In genomic region chr1:50667272-50667671, GRCh38 we compare ENCODE assay signal across 23 cellular contexts.
DNase-seq lines count a peak whose midpoint lies in the region; ATAC-seq and TF ChIP-seq lines count a peak whose summit lies in the region.
"Had no signal": no experiment of that assay in that cellular context is flagged by ENCODE, and none has a peak within 500 bp of the region (broad histone marks: within the 10 kb centered on the region; RNA-seq: fewer than 3 reads in every experiment).

No MANE protein-coding gene starts in this region.

- peaks cover 24% of the 10 kb centered on the region for H3K4me1 ChIP-seq in lower lobe of right lung
- H3K4me1 ChIP-seq: BE2C had no signal

- no peaks in the 10 kb centered on the region for H3K36me3 ChIP-seq in lower lobe of right lung
- H3K36me3 ChIP-seq: BE2C, SJSA1, tibial nerve had no signal

- peak overlapping the region; percentile 89 for H3K27ac ChIP-seq in caudate nucleus (ENCODE audit: low read depth, low read length)
- H3K27ac ChIP-seq in lower lobe of right lung, result peak overlapping the region; percentile 28
- H3K27ac ChIP-seq: 22Rv1, coronary artery, PC-9, SJSA1 had no signal

- ATAC-seq in lower lobe of right lung, result peak in 1 of 2 donors; percentile 39
- ATAC-seq: HCT116; natural killer cell treated with Interleukin-12 subunit alpha and Interleukin-12 subunit beta and Interleukin-15 and Interleukin-18, amount 100 ng/mL, for 72 hours had no signal

- DNase-seq in NCI-H1105 (lab: John Stamatoyannopoulos, UW) (peak; percentile 1), NCI-H1105 treated with DMSO at 0.1 percent for 48 hours (lab: John Stamatoyannopoulos, UW) (no peak), caudate nucleus (lab: John Stamatoyannopoulos, UW) (no peak), lower lobe of right lung (no peak), superior temporal gyrus (ENCODE audit: extremely low spot score) (peak; percentile 64), epidermal melanocyte (ENCODE audit: insufficient read length, low spot score) (no peak), mucosa of gallbladder (ENCODE audit: low spot score) (no peak), NOMO-1 treated with dmso at 0.1 percent for 144 hours (lab: John Stamatoyannopoulos, UW; ENCODE audit: unreplicated experiment) (no peak)
- DNase-seq: activated CD4-positive, alpha-beta T cell treated with anti-CD3 and anti-CD28 coated beads, Interleukin-2, amount 10 ng/mL, durations not matched to agents 24 days and 14 days; activated naive CD4-positive, alpha-beta T cell treated with Interleukin-2 at 50 U/mL for 16 hours; BE2C; Calu3; erythroblast; NCI-H2081 treated with DMSO at 0.1 percent for 48 hours; NCI-H526 treated with DMSO at 0.1 percent for 48 hours; PC-9; T1000 had no signal

- TF ChIP-seq CTCF in lower lobe of right lung (IDR thresholded peaks at IDR 0.05), result no peak

- H3K9me3 ChIP-seq in lower lobe of right lung, result no peaks in the 10 kb centered on the region
- H3K9me3 ChIP-seq: BE2C, SJSA1, tibial nerve had no signal

- H3K27me3 ChIP-seq in lower lobe of right lung (ENCODE audit: low read depth), result no peaks in the 10 kb centered on the region
- H3K27me3 ChIP-seq: BE2C, SJSA1, tibial nerve had no signal

- no peak overlapping the region for H3K4me3 ChIP-seq in lower lobe of right lung
- H3K4me3 ChIP-seq: coronary artery, PC-9, SJSA1, tibial nerve had no signal

- intact Hi-C loops in lower lobe of right lung (cut with DNase I), result no loop called here

Comparison
In these comparisons a context has a peak if more than half of its experiments do, and no peak if none do; other contexts are left out.
1. DNase-seq: peak in NCI-H1105 (single experiment) and superior temporal gyrus (single experiment); none in NCI-H1105 treated with DMSO at 0.1 percent for 48 hours (single experiment), caudate nucleus (0 of 61), lower lobe of right lung (single experiment), epidermal melanocyte (single experiment), mucosa of gallbladder (single experiment) and NOMO-1 treated with dmso at 0.1 percent for 144 hours (single experiment).